1 cellular context compared by ENCODE assay signal in genomic region chr11:69674886-69675714, GRCh38.
TF ChIP-seq lines count a peak whose summit lies in the region.

Gene LTO1, minus strand, starts transcription at chr11:69675353. Its CDS starts 114 bp downstream, at chr11:69675239.

TF ChIP-seq in HepG2, 621 proteins besides CTCF, POLR2A, EP300 and RAD21 (continued from another document and continues in another):
- TF ChIP-seq IRF2 (CRISPR knock-in tag; IDR thresholded peaks at IDR 0.05) (peak; percentile 91), SNAPC4 (CRISPR knock-in tag; IDR thresholded peaks at IDR 0.05) (0 out of 2 replicates have a peak, but pooled peaks have one; percentile 13), TBX3 (IDR thresholded peaks at IDR 0.05; ENCODE audit: borderline replicate concordance) (no peak), SP1 (IDR thresholded peaks at IDR 0.05) (no peak), SP1 (CRISPR knock-in tag; IDR thresholded peaks at IDR 0.05) (peak; percentile 87), SATB2 (CRISPR knock-in tag; IDR thresholded peaks at IDR 0.05) (no peak), TFAP4 (IDR thresholded peaks at IDR 0.05; ENCODE audit: borderline replicate concordance, low read depth) (0 out of 2 replicates have a peak, but pooled peaks have one; percentile 4), ZNF619 (CRISPR knock-in tag; IDR thresholded peaks at IDR 0.05) (peak; percentile 80; the same call in 1 of the 2 replicates), GLMP (CRISPR knock-in tag; IDR thresholded peaks at IDR 0.05; ENCODE audit: borderline replicate concordance) (no peak), ZNF530 (CRISPR knock-in tag; IDR thresholded peaks at IDR 0.05; ENCODE audit: low read depth) (no peak), ZNF644 (CRISPR knock-in tag; IDR thresholded peaks at IDR 0.05; ENCODE audit: low read depth) (0 out of 2 replicates have a peak, but pooled peaks have one; percentile 17), SOX13 (IDR thresholded peaks at IDR 0.05) (no peak), SOX13 (CRISPR knock-in tag; conservative IDR thresholded peaks at IDR 0.05 in 1 of 2, IDR thresholded peaks at IDR 0.05 in 1 of 2) (peak in 1 of 2 experiments; percentile 40; a peak in 2 of 4 replicates), ZNF362 (CRISPR knock-in tag; IDR thresholded peaks at IDR 0.05; ENCODE audit: borderline replicate concordance) (no peak), CREB3 (CRISPR knock-in tag; IDR thresholded peaks at IDR 0.05) (no peak; the same call in 1 of the 2 replicates), ZFP1 (CRISPR knock-in tag; IDR thresholded peaks at IDR 0.05) (no peak), ZNF740 (CRISPR knock-in tag; IDR thresholded peaks at IDR 0.05) (no peak), BCL3 (CRISPR knock-in tag; IDR thresholded peaks at IDR 0.05) (peak; percentile 49; the same call in 1 of the 2 replicates), SRSF1 (optimal IDR thresholded peaks at IDR 0.05; ENCODE audit: low read depth, low read length) (no peak), RFXANK (CRISPR knock-in tag; IDR thresholded peaks at IDR 0.05) (no peak), RXRA (CRISPR knock-in tag; IDR thresholded peaks at IDR 0.05) (peak; percentile 76), XBP1 (CRISPR knock-in tag; IDR thresholded peaks at IDR 0.05) (no peak), KDM6A (CRISPR knock-in tag; IDR thresholded peaks at IDR 0.05; ENCODE audit: low read depth) (no peak), EHMT2 (IDR thresholded peaks at IDR 0.05; ENCODE audit: borderline replicate concordance, low read depth, low read length) (0 out of 2 replicates have a peak, but pooled peaks have one; percentile 36), ZNF816 (CRISPR knock-in tag; IDR thresholded peaks at IDR 0.05; ENCODE audit: borderline replicate concordance) (no peak; the same call in 1 of the 2 replicates), ZNF224 (CRISPR knock-in tag; IDR thresholded peaks at IDR 0.05) (peak; percentile 93), ZEB1 (IDR thresholded peaks at IDR 0.05; ENCODE audit: insufficient replicate concordance, low read depth) (no peak), GATA4 (IDR thresholded peaks at IDR 0.05; ENCODE audit: borderline replicate concordance, low read depth) (peak; percentile 59; the same call in 1 of the 2 replicates), ZNF205 (CRISPR knock-in tag; IDR thresholded peaks at IDR 0.05) (0 out of 2 replicates have a peak, but pooled peaks have one; percentile 5), ZNF431 (CRISPR knock-in tag; IDR thresholded peaks at IDR 0.05; ENCODE audit: borderline replicate concordance, low read depth) (no peak), HNF1B (CRISPR knock-in tag; IDR thresholded peaks at IDR 0.05) (peak; percentile 81), DDIT3 (CRISPR knock-in tag; IDR thresholded peaks at IDR 0.05) (no peak), DBP (CRISPR knock-in tag; IDR thresholded peaks at IDR 0.05; ENCODE audit: not compliant biosample characterization) (no peak), CEBPG (CRISPR knock-in tag; IDR thresholded peaks at IDR 0.05) (0 out of 2 replicates have a peak, but pooled peaks have one; percentile 3), RERE (CRISPR knock-in tag; IDR thresholded peaks at IDR 0.05; ENCODE audit: low read depth) (peak; percentile 40; the same call in 1 of the 2 replicates), SMAD9 (CRISPR knock-in tag; IDR thresholded peaks at IDR 0.05) (peak; percentile 32), ZNF256 (CRISPR knock-in tag; conservative IDR thresholded peaks at IDR 0.05) (no peak; the same call in 1 of the 2 replicates), ZNF724P (CRISPR knock-in tag; IDR thresholded peaks at IDR 0.05; ENCODE audit: borderline replicate concordance) (peak; percentile 24; the same call in 1 of the 2 replicates), ZNF660 (CRISPR knock-in tag; IDR thresholded peaks at IDR 0.05; ENCODE audit: borderline replicate concordance, low read depth) (no peak), ZNF547 (CRISPR knock-in tag; IDR thresholded peaks at IDR 0.05) (peak; percentile 30; the same call in 1 of the 2 replicates), ZNF180 (CRISPR knock-in tag; IDR thresholded peaks at IDR 0.05; ENCODE audit: borderline replicate concordance, low read depth) (peak; percentile 10; the same call in 1 of the 2 replicates), REXO4 (CRISPR knock-in tag; IDR thresholded peaks at IDR 0.05; ENCODE audit: borderline replicate concordance) (no peak), ZNF136 (CRISPR knock-in tag; IDR thresholded peaks at IDR 0.05; ENCODE audit: low read depth) (no peak)
